In genomic region chr7:155259791-155260497, GRCh38 we compare ENCODE assay signal across 1 cellular context.
TF ChIP-seq lines count a peak whose summit lies in the region.

No MANE protein-coding gene starts in this region.

TF ChIP-seq in HepG2, 621 proteins besides CTCF, POLR2A, EP300 and RAD21:
- TF ChIP-seq ZNF205 (CRISPR knock-in tag; IDR thresholded peaks at IDR 0.05) (no peak), PHF21A (CRISPR knock-in tag; IDR thresholded peaks at IDR 0.05) (no peak), SRSF4 (IDR thresholded peaks at IDR 0.05; ENCODE audit: low read depth, low read length, poor library complexity, severe bottlenecking) (no peak), NCOA5 (CRISPR knock-in tag; IDR thresholded peaks at IDR 0.05) (no peak), ZNF781 (CRISPR knock-in tag; IDR thresholded peaks at IDR 0.05; ENCODE audit: borderline replicate concordance, not compliant biosample characterization) (no peak), ZNF607 (CRISPR knock-in tag; IDR thresholded peaks at IDR 0.05; ENCODE audit: borderline replicate concordance) (no peak), CHD4 (IDR thresholded peaks at IDR 0.05; ENCODE audit: borderline replicate concordance, low read length) (no peak), ZNF44 (CRISPR knock-in tag; IDR thresholded peaks at IDR 0.05) (no peak), SOX6 (IDR thresholded peaks at IDR 0.05) (no peak), SOX6 (CRISPR knock-in tag; IDR thresholded peaks at IDR 0.05) (no peak), HIVEP1 (CRISPR knock-in tag; IDR thresholded peaks at IDR 0.05) (no peak), SMYD3 (CRISPR knock-in tag; IDR thresholded peaks at IDR 0.05) (no peak), CEBPG (CRISPR knock-in tag; IDR thresholded peaks at IDR 0.05) (no peak)
- TF ChIP-seq, protein P1, sequence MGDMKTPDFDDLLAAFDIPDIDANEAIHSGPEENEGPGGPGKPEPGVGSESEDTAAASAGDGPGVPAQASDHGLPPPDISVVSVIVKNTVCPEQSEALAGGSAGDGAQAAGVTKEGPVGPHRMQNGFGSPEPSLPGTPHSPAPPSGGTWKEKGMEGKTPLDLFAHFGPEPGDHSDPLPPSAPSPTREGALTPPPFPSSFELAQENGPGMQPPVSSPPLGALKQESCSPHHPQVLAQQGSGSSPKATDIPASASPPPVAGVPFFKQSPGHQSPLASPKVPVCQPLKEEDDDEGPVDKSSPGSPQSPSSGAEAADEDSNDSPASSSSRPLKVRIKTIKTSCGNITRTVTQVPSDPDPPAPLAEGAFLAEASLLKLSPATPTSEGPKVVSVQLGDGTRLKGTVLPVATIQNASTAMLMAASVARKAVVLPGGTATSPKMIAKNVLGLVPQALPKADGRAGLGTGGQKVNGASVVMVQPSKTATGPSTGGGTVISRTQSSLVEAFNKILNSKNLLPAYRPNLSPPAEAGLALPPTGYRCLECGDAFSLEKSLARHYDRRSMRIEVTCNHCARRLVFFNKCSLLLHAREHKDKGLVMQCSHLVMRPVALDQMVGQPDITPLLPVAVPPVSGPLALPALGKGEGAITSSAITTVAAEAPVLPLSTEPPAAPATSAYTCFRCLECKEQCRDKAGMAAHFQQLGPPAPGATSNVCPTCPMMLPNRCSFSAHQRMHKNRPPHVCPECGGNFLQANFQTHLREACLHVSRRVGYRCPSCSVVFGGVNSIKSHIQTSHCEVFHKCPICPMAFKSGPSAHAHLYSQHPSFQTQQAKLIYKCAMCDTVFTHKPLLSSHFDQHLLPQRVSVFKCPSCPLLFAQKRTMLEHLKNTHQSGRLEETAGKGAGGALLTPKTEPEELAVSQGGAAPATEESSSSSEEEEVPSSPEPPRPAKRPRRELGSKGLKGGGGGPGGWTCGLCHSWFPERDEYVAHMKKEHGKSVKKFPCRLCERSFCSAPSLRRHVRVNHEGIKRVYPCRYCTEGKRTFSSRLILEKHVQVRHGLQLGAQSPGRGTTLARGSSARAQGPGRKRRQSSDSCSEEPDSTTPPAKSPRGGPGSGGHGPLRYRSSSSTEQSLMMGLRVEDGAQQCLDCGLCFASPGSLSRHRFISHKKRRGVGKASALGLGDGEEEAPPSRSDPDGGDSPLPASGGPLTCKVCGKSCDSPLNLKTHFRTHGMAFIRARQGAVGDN (CRISPR knock-in tag; IDR thresholded peaks at IDR 0.05): no peak
- TF ChIP-seq, protein P2, sequence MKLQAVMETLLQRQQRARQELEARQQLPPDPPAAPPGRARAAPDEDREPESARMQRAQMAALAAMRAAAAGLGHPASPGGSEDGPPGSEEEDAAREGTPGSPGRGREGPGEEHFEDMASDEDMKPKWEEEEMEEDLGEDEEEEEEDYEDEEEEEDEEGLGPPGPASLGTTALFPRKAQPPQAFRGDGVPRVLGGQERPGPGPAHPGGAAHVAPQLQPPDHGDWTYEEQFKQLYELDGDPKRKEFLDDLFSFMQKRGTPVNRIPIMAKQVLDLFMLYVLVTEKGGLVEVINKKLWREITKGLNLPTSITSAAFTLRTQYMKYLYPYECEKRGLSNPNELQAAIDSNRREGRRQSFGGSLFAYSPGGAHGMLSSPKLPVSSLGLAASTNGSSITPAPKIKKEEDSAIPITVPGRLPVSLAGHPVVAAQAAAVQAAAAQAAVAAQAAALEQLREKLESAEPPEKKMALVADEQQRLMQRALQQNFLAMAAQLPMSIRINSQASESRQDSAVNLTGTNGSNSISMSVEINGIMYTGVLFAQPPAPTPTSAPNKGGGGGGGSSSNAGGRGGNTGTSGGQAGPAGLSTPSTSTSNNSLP (IDR thresholded peaks at IDR 0.05; ENCODE audit: low read depth, low read length): no peak
- TF ChIP-seq, protein P3, sequence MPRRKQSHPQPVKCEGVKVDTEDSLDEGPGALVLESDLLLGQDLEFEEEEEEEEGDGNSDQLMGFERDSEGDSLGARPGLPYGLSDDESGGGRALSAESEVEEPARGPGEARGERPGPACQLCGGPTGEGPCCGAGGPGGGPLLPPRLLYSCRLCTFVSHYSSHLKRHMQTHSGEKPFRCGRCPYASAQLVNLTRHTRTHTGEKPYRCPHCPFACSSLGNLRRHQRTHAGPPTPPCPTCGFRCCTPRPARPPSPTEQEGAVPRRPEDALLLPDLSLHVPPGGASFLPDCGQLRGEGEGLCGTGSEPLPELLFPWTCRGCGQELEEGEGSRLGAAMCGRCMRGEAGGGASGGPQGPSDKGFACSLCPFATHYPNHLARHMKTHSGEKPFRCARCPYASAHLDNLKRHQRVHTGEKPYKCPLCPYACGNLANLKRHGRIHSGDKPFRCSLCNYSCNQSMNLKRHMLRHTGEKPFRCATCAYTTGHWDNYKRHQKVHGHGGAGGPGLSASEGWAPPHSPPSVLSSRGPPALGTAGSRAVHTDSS (CRISPR knock-in tag; conservative IDR thresholded peaks at IDR 0.05): no peak
- TF ChIP-seq, protein P4, sequence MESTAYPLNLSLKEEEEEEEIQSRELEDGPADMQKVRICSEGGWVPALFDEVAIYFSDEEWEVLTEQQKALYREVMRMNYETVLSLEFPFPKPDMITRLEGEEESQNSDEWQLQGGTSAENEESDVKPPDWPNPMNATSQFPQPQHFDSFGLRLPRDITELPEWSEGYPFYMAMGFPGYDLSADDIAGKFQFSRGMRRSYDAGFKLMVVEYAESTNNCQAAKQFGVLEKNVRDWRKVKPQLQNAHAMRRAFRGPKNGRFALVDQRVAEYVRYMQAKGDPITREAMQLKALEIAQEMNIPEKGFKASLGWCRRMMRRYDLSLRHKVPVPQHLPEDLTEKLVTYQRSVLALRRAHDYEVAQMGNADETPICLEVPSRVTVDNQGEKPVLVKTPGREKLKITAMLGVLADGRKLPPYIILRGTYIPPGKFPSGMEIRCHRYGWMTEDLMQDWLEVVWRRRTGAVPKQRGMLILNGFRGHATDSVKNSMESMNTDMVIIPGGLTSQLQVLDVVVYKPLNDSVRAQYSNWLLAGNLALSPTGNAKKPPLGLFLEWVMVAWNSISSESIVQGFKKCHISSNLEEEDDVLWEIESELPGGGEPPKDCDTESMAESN (CRISPR knock-in tag; conservative IDR thresholded peaks at IDR 0.05): no peak
